ENCODE assay signal across 1 cellular context in the genomic region with DNA sequence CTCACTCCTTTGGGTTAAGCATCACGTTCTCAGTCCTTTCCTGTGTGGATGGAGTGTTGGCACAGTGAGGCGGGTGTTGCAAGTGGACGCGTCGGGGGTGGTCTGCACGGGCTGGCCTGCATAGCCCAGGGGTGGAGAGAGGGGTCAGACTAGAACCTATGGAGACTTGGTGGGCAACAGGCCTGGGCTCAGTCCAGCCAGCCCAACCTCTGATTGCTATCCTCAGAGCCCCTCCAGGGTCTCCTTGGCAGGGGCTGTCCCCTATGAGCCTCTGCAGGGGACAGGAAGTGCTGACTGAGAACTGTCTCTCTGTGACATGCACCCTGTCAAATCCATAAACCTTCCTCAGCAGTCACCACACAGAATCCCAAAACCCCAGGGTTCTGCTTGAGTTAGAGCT.
TF ChIP-seq lines count a peak whose summit lies in the region.

No MANE protein-coding gene starts in this region.

TF ChIP-seq in IMR-90, 13 proteins besides CTCF, POLR2A, EP300 and RAD21:
- no peak for TF ChIP-seq MAZ (IDR thresholded peaks at IDR 0.05; ENCODE audit: borderline replicate concordance, low read depth, low read length)
- no peak for TF ChIP-seq CHD1 (IDR thresholded peaks at IDR 0.05; ENCODE audit: low read depth, low read length)
- TF ChIP-seq, protein P1, sequence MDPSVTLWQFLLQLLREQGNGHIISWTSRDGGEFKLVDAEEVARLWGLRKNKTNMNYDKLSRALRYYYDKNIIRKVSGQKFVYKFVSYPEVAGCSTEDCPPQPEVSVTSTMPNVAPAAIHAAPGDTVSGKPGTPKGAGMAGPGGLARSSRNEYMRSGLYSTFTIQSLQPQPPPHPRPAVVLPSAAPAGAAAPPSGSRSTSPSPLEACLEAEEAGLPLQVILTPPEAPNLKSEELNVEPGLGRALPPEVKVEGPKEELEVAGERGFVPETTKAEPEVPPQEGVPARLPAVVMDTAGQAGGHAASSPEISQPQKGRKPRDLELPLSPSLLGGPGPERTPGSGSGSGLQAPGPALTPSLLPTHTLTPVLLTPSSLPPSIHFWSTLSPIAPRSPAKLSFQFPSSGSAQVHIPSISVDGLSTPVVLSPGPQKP (IDR thresholded peaks at IDR 0.05; ENCODE audit: borderline replicate concordance, low read depth, low read length) = no peak
- TF ChIP-seq FOS (IDR thresholded peaks at IDR 0.05; ENCODE audit: low read depth, low read length) = no peak
- TF ChIP-seq NFE2L2 (IDR thresholded peaks at IDR 0.05; ENCODE audit: low read depth, low read length) = no peak
- TF ChIP-seq BHLHE40 (IDR thresholded peaks at IDR 0.05; ENCODE audit: low read depth, low read length) = no peak
- TF ChIP-seq CEBPB (IDR thresholded peaks at IDR 0.05; ENCODE audit: low read depth, low read length) = no peak
- TF ChIP-seq MAFK (IDR thresholded peaks at IDR 0.05; ENCODE audit: low read depth, low read length) = no peak
- TF ChIP-seq, protein P2, sequence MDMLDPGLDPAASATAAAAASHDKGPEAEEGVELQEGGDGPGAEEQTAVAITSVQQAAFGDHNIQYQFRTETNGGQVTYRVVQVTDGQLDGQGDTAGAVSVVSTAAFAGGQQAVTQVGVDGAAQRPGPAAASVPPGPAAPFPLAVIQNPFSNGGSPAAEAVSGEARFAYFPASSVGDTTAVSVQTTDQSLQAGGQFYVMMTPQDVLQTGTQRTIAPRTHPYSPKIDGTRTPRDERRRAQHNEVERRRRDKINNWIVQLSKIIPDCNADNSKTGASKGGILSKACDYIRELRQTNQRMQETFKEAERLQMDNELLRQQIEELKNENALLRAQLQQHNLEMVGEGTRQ (IDR thresholded peaks at IDR 0.05; ENCODE audit: low read depth, low read length) = no peak
